Comparison of ENCODE assay signal across 9 cellular contexts in the genomic region with DNA sequence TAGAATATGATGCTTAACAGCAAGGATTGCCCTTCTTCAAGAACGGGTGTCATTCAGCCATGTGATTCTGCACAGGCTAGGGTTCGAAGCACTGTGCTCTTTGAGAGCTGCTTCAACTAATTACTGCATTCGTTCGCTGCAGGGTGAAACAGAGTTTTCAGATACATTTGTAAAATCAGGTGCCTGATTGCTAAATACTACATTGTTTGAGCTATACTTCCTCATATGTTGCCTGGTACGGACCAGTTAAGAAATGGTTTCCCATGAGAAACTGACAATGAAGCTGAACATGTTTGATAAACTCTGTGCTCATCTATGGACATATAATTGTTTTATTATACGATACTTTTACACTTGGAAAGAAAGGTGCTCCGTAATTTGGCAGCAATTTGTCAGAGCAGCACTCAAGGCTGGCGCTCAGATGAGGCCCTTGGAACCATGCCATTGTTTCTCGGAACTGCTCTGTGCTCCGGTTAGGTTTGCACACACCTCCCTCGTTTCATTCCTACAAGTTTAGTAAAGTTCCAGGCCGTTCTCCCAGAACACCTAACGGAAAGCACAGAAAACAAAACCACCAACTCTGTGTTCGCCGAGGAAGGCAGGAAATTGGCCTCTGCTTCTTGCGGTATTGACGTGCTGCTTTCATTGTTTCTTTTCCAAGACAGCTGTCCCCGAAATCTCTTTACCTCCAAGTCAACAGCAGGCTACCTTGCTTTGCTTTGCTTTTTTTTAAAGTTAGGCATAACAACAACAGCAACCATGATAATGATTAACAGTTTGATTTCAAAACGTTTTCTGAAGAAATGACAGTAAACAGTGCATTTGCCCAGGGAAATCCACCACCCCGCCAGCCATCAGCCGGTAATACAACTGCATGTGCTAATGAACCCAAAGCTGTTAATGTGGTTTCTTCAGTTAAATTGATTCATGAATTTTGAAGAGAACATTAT.
DNase-seq lines count a peak whose midpoint lies in the region; ATAC-seq, FAIRE-seq and TF ChIP-seq lines count a peak whose summit lies in the region.
"Had no signal": no experiment of that assay in that cellular context is flagged by ENCODE, and none has a peak within 500 bp of the region (broad histone marks: within the 10 kb centered on the region; RNA-seq: fewer than 3 reads in every experiment).

No MANE protein-coding gene starts in this region.

- intact Hi-C loops in prostate gland (cut with DNase I): no loop called here

- H3K4me3 ChIP-seq in fibroblast of villous mesenchyme (ENCODE audit: low read depth, low read length) (no peak overlapping the region), prostate gland (no peak overlapping the region), foreskin fibroblast (ENCODE audit: low read depth in 1 of 2, low read length in 2 of 2) (no peak overlapping the region)
- H3K4me3 ChIP-seq: PC-9 had no signal

- H3K4me1 ChIP-seq in prostate gland (replicated peaks): no peaks in the 10 kb centered on the region

- TF ChIP-seq POLR2A in GM12891 (IDR thresholded peaks at IDR 0.05; ENCODE audit: low read depth, low read length) (no peak), prostate gland (IDR thresholded peaks at IDR 0.05) (no peak)

- H3K36me3 ChIP-seq in prostate gland: no peaks in the 10 kb centered on the region

- DNase-seq in GM12891 (ENCODE audit: insufficient read length, low spot score): no peak
- DNase-seq in NCI-H1436 treated with DMSO at 0.1 percent for 48 hours (lab: John Stamatoyannopoulos, UW): peak; percentile 38
- DNase-seq in fibroblast of villous mesenchyme (ENCODE audit: low read depth): peak; percentile 1
- DNase-seq in prostate gland (ENCODE audit: low spot score): peak; percentile 65
- no peak for DNase-seq in foreskin fibroblast
- DNase-seq in HuH-7.5 (ENCODE audit: low spot score): no peak
- no peak for DNase-seq in NOMO-1 (lab: John Stamatoyannopoulos, UW; ENCODE audit: unreplicated experiment in 2 of 2)
- DNase-seq: PC-9 had no signal

- peak; percentile 23 for FAIRE-seq in GM12891 (lab: Jason Lieb, UNC)

- no peak overlapping the region for H3K27ac ChIP-seq in prostate gland
- H3K27ac ChIP-seq: PC-9 had no signal

- no peaks in the 10 kb centered on the region for H3K27me3 ChIP-seq in prostate gland (replicated peaks; ENCODE audit: insufficient read depth)

- no peak for TF ChIP-seq CTCF in fibroblast of villous mesenchyme (IDR thresholded peaks at IDR 0.05; ENCODE audit: insufficient read depth, low read depth, low read length)
- TF ChIP-seq CTCF in prostate gland (IDR thresholded peaks at IDR 0.05): no peak
- no peak for TF ChIP-seq CTCF in foreskin fibroblast (IDR thresholded peaks at IDR 0.05; ENCODE audit: low read depth, low read length)

- no peak for ATAC-seq in esophagus mucosa

- 30% methylated on average over 21 of the region's 21 CpGs for WGBS in prostate gland

- H3K9me3 ChIP-seq in prostate gland: no peaks in the 10 kb centered on the region

TF ChIP-seq in GM12891, 5 proteins besides CTCF, POLR2A, EP300 and RAD21:
- TF ChIP-seq TAF1 (IDR thresholded peaks at IDR 0.05; ENCODE audit: low read depth, low read length) (no peak), PAX5 (IDR thresholded peaks at IDR 0.05; ENCODE audit: insufficient read depth, low read length, severe bottlenecking) (no peak), SPI1 (IDR thresholded peaks at IDR 0.05; ENCODE audit: low read depth, low read length) (no peak), POLR2AphosphoS5 (IDR thresholded peaks at IDR 0.05; ENCODE audit: low read depth, low read length) (no peak)

Comparison
In these comparisons a context has a peak if more than half of its experiments do, and no peak if none do; other contexts are left out.
1. DNase-seq: peak in NCI-H1436 treated with DMSO at 0.1 percent for 48 hours (single experiment), fibroblast of villous mesenchyme (single experiment) and prostate gland (single experiment); none in GM12891 (single experiment), foreskin fibroblast (0 of 2), HuH-7.5 (single experiment) and NOMO-1 (0 of 2).